ENCODE assay signal across 12 cellular contexts in the genomic region with DNA sequence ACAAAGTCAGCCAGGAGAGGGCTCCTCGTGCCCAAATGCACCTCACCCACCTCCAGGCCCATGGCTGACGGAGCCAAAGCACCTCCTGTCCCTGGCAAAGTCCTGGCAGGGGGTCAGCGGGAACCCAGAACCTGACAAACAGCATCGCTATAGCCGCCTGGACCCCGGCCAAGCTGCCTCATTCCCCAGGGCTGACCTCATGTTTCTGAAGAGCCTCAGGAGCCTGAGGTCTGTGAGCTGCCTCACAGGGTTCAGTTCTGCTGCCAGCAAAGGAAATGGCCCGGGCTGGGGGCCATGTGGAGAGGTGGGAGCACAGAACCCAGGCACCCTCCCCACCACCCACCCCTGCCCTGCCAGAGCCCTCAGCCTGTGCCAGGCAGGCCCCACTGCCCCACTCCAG. TPM values are rescaled to one million over a fixed set of nuclear protein-coding genes. Genes with fewer than 3 reads are reported as not detected.
DNase-seq lines count a peak whose midpoint lies in the region; ATAC-seq and TF ChIP-seq lines count a peak whose summit lies in the region.
"Had no signal": no experiment of that assay in that cellular context is flagged by ENCODE, and none has a peak within 500 bp of the region (broad histone marks: within the 10 kb centered on the region; RNA-seq: fewer than 3 reads in every experiment).

No MANE protein-coding gene starts in this region.

- WGBS in body of pancreas, 2 donors, result 40 to 53% methylated on average over 1 to 6 of the region's 7 CpGs

- H3K27ac ChIP-seq in body of pancreas (peak overlapping the region; percentile 82 to 93 (median 86)), layer of hippocampus (ENCODE audit: low read depth, low read length) (peak overlapping the region; percentile 18)
- H3K27ac ChIP-seq: BLaER1, KMS-11 had no signal

- H3K4me1 ChIP-seq in body of pancreas, result peaks cover 35% of the 10 kb centered on the region

- H3K9me3 ChIP-seq in body of pancreas, result no peaks in the 10 kb centered on the region
- H3K9me3 ChIP-seq: BLaER1 had no signal

- no peaks in the 10 kb centered on the region for H3K36me3 ChIP-seq in body of pancreas (replicated peaks in 1 of 2; ENCODE audit: insufficient read depth in 1 of 2, low read depth in 2 of 2)
- H3K36me3 ChIP-seq: BLaER1 had no signal

- intact Hi-C loops in body of pancreas (cut with DNase I), result no loop called here

- DNase-seq in activated CD8-positive, alpha-beta memory T cell treated with anti-CD3 and anti-CD28 coated beads for 24 hours, result peak; percentile 30
- DNase-seq in activated CD8-positive, alpha-beta memory T cell treated with anti-CD3 and anti-CD28 coated beads, Interleukin-2, amount 50 U/mL, for 4 hours, result no peak
- DNase-seq in body of pancreas, result peak; percentile 85 to 94 (median 92)
- DNase-seq in GM19240 (ENCODE audit: insufficient read length, low spot score), result no peak
- no peak for DNase-seq in effector CD8-positive, alpha-beta T cell (lab: John Stamatoyannopoulos, UW)
- no peak for DNase-seq in NCI-H82 (lab: John Stamatoyannopoulos, UW)
- DNase-seq: activated CD4-positive, CD25-positive, alpha-beta regulatory T cell treated with anti-CD3 and anti-CD28 coated beads, Interleukin-2, amount 50 U/mL, for 72 hours; effector memory CD8-positive, alpha-beta T cell had no signal

- ATAC-seq in body of pancreas (peak; percentile 69), GM18861 (IDR thresholded peaks at IDR 0.05; ENCODE audit: unreplicated experiment) (no peak)
- ATAC-seq: effector memory CD8-positive, alpha-beta T cell had no signal

- H3K27me3 ChIP-seq in body of pancreas (no peaks in the 10 kb centered on the region), layer of hippocampus (ENCODE audit: control insufficient read depth, insufficient read depth, low read length) (no peaks in the 10 kb centered on the region)

- no peak overlapping the region for H3K4me3 ChIP-seq in body of pancreas
- H3K4me3 ChIP-seq: BLaER1 had no signal

- TF ChIP-seq POLR2A in body of pancreas (IDR thresholded peaks at IDR 0.05), result peak in 1 of 3 donors; percentile 51

- peak in 1 of 7 experiments; percentile 11 for TF ChIP-seq CTCF in body of pancreas (IDR thresholded peaks at IDR 0.05)

RNA-seq across cellular contexts. Expression of a gene that starts 4.2 kb away (rescaled TPM):
- 1 to 10 TPM; 4.4 to 9.9 TPM for total RNA-seq in body of pancreas

RNA-seq across cellular contexts. Expression of a gene that starts 55.3 kb away (rescaled TPM):
- total RNA-seq in body of pancreas, result 100 to 1,000 TPM; 107 to 114 TPM

Comparison
In these comparisons a context has a peak if more than half of its experiments do, and no peak if none do; other contexts are left out.
1. DNase-seq: peak in activated CD8-positive, alpha-beta memory T cell treated with anti-CD3 and anti-CD28 coated beads for 24 hours (single experiment) and body of pancreas (4 of 4); none in activated CD8-positive, alpha-beta memory T cell treated with anti-CD3 and anti-CD28 coated beads, Interleukin-2, amount 50 U/mL, for 4 hours (single experiment), GM19240 (single experiment), effector CD8-positive, alpha-beta T cell (single experiment) and NCI-H82 (single experiment).